In genomic region chr1:51605961-51606723, GRCh38 we compare ENCODE assay signal across 25 cellular contexts. TPM values are rescaled to one million over a fixed set of nuclear protein-coding genes. Genes with fewer than 3 reads are reported as not detected.
A peak's percentile ranks its signal among the peaks of the same experiment; 100 is the strongest.
DNase-seq lines count a peak whose midpoint lies in the region; ATAC-seq, FAIRE-seq and TF ChIP-seq lines count a peak whose summit lies in the region.
"Had no signal": no experiment of that assay in that cellular context is flagged by ENCODE, and none has a peak within 500 bp of the region (broad histone marks: within the 10 kb centered on the region; RNA-seq: fewer than 3 reads in every experiment).

No MANE protein-coding gene starts in this region.

- POLR2A ChIA-PET in A549 (lab: Yijun Ruan, JAX) (no interaction called here), HepG2 (lab: Yijun Ruan, JAX) (interaction anchor here (0.7 kb wide), 1 partner anchor 11 kb away, joined by 3 read pairs; no protein-coding TSS in a partner anchor)

- H3K27ac ChIP-seq in A549 (peak overlapping the region in 1 of 2 experiments; percentile 8; a peak in 1 of 6 replicates), HepG2 (ENCODE audit: extremely low read length, insufficient read depth, low read length) (no peak overlapping the region)
- H3K27ac ChIP-seq: BLaER1, coronary artery, GM23248, vagina had no signal

- H3K9me3 ChIP-seq in A549: no peaks in the 10 kb centered on the region
- H3K9me3 ChIP-seq in Loucy (ENCODE audit: insufficient read depth, low read depth, low read length): no peaks in the 10 kb centered on the region
- no peaks in the 10 kb centered on the region for H3K9me3 ChIP-seq in HepG2 (ENCODE audit: low read length)
- H3K9me3 ChIP-seq: BLaER1, breast epithelium, heart left ventricle, vagina had no signal

- intact Hi-C loops in HepG2 (cut with micrococcal nuclease; ENCODE audit: unreplicated experiment): no loop called here

- H3K9me2 ChIP-seq in Loucy (replicated peaks; ENCODE audit: low read depth, low read length): no peaks in the 10 kb centered on the region

- no peak overlapping the region for H3K27ac Mint-ChIP-seq in stimulated activated effector memory CD8-positive, alpha-beta T cell treated with anti-CD3 and anti-CD28 coated beads, Interleukin-12 subunit alpha, Interleukin-12 subunit beta, amount 100 ng/mL, for 72 hours
- H3K27ac Mint-ChIP-seq: T-helper 2 cell treated with Interferon-gamma antibody and Interleukin-4, amounts not matched to agents 5 μg/mL and 100 μg/mL, for 36 hours; WTC11 had no signal

- H3K36me3 Mint-ChIP-seq in stimulated activated effector memory CD8-positive, alpha-beta T cell treated with anti-CD3 and anti-CD28 coated beads, Interleukin-12 subunit alpha, Interleukin-12 subunit beta, amount 100 ng/mL, for 72 hours: no peaks in the 10 kb centered on the region
- H3K36me3 Mint-ChIP-seq: WTC11 had no signal

- TF ChIP-seq CTCF in A549 (IDR thresholded peaks at IDR 0.05) (no peak), Loucy (conservative IDR thresholded peaks at IDR 0.05; ENCODE audit: low read length) (no peak), HepG2 (CRISPR knock-in tag; IDR thresholded peaks at IDR 0.05) (no peak)

- BruUV-seq in HepG2 (replicated peaks; lab: Mats Ljungman, UMichigan): no TSS peak

- H3K4me1 ChIP-seq in A549: peaks cover 12% of the 10 kb centered on the region; the same call in 2 of the 3 replicates
- H3K4me1 ChIP-seq in Loucy (ENCODE audit: insufficient read depth, low read length, poor library complexity, severe bottlenecking): no peaks in the 10 kb centered on the region
- H3K4me1 ChIP-seq in HepG2 (ENCODE audit: insufficient read depth, low read length): peaks cover 31% of the 10 kb centered on the region
- H3K4me1 ChIP-seq: BLaER1, vagina had no signal

- TF ChIP-seq POLR2A in A549 (IDR thresholded peaks at IDR 0.05; ENCODE audit: low read length) (no peak), HepG2 (IDR thresholded peaks at IDR 0.05; ENCODE audit: insufficient read depth in 1 of 2, low read depth in 2 of 2, low read length in 2 of 2) (no peak)

- H3K4me2 ChIP-seq in A549 (peak overlapping the region; percentile 24; the same call in 1 of the 3 replicates), Loucy (ENCODE audit: low read depth, low read length, poor library complexity, severe bottlenecking) (no peak overlapping the region), HepG2 (ENCODE audit: low read depth, low read length) (peak overlapping the region; percentile 58)
- H3K4me2 ChIP-seq: BLaER1 had no signal

- TF ChIP-seq RAD21 in A549 (conservative IDR thresholded peaks at IDR 0.05 in 1 of 2, IDR thresholded peaks at IDR 0.05 in 1 of 2) (no peak), HepG2 (CRISPR knock-in tag; IDR thresholded peaks at IDR 0.05) (no peak)

- H3F3A ChIP-seq in Loucy (ENCODE audit: low read depth): no peaks in the 10 kb centered on the region

- no peak overlapping the region for H3K4me3 ChIP-seq in A549
- H3K4me3 ChIP-seq in Loucy (ENCODE audit: low read length, poor library complexity, severe bottlenecking): no peak overlapping the region
- H3K4me3 ChIP-seq in HepG2 (replicated peaks in 1 of 3; ENCODE audit: insufficient read depth in 1 of 3, low read depth in 2 of 3, low read length in 3 of 3): peak overlapping the region in 1 of 3 experiments; percentile 15; a peak in 1 of 6 replicates
- H3K4me3 ChIP-seq: BLaER1, breast epithelium, coronary artery, GM23248, heart left ventricle, vagina had no signal

- ATAC-seq in A549 (peak; percentile 30 to 55; a peak in 5 of 6 replicates), HepG2 (peak; percentile 60), GM18873 (IDR thresholded peaks at IDR 0.05; ENCODE audit: low FRiP score, unreplicated experiment) (no peak), HG02938 (IDR thresholded peaks at IDR 0.05; ENCODE audit: unreplicated experiment) (no peak), GM21381 (IDR thresholded peaks at IDR 0.05; ENCODE audit: unreplicated experiment) (no peak)
- ATAC-seq in stimulated activated effector memory CD8-positive, alpha-beta T cell treated with anti-CD3 and anti-CD28 coated beads, Interleukin-12 subunit alpha, Interleukin-12 subunit beta, amount 100 ng/mL, for 72 hours: no peak
- ATAC-seq: WTC11 had no signal

- no peaks in the 10 kb centered on the region for H4K20me1 ChIP-seq in Loucy (ENCODE audit: insufficient read depth, low read length, poor library complexity, severe bottlenecking)
- no peaks in the 10 kb centered on the region for H4K20me1 ChIP-seq in HepG2 (ENCODE audit: insufficient read depth, low read length)
- H4K20me1 ChIP-seq: BLaER1 had no signal

- in situ Hi-C loops in HepG2 (cut with HindIII; ENCODE audit: extremely low pct_ligation_motif_present, low pct_unique_long_range_greater_than_20kb): no loop called here

- FAIRE-seq in A549 (lab: Jason Lieb, UNC): no peak
- FAIRE-seq in HepG2 (lab: Jason Lieb, UNC): no peak
- FAIRE-seq: A204.1, D721Med, endometrium had no signal

- H3K27me3 ChIP-seq in Loucy (ENCODE audit: insufficient read depth, low read length, poor library complexity, severe bottlenecking): no peaks in the 10 kb centered on the region
- H3K27me3 ChIP-seq in HepG2 (ENCODE audit: control insufficient read depth in 1 of 2, insufficient read depth in 2 of 2, low read length in 2 of 2): peaks cover 1 to 3% of the 10 kb centered on the region in 2 experiments; a peak in 3 of 5 replicates
- H3K27me3 ChIP-seq: BLaER1, breast epithelium, heart left ventricle, vagina had no signal

- WGBS in A549 (ENCODE audit: missing lambda C conversion rate): 54% methylated on average over 5 of the region's 5 CpGs
- 65% methylated on average over 3 of the region's 5 CpGs for WGBS in HepG2 (ENCODE audit: low lambda C conversion rate)

- CTCF ChIA-PET in A549 (lab: Yijun Ruan, JAX): no interaction called here
- CTCF ChIA-PET in HepG2 (lab: Yijun Ruan, JAX; ENCODE audit: low intra/inter-chr PET ratio, low total read pairs): no interaction called here

- no peaks in the 10 kb centered on the region for H3K9me3 Mint-ChIP-seq in stimulated activated effector memory CD8-positive, alpha-beta T cell treated with anti-CD3 and anti-CD28 coated beads, Interleukin-12 subunit alpha, Interleukin-12 subunit beta, amount 100 ng/mL, for 72 hours
- H3K9me3 Mint-ChIP-seq: T-helper 2 cell treated with Interferon-gamma antibody and Interleukin-4, amounts not matched to agents 5 μg/mL and 100 μg/mL, for 36 hours; WTC11 had no signal

- no peaks in the 10 kb centered on the region for H3K4me1 Mint-ChIP-seq in stimulated activated effector memory CD8-positive, alpha-beta T cell treated with anti-CD3 and anti-CD28 coated beads, Interleukin-12 subunit alpha, Interleukin-12 subunit beta, amount 100 ng/mL, for 72 hours

- H3K36me3 ChIP-seq in Loucy (ENCODE audit: insufficient read depth, low read length) (no peaks in the 10 kb centered on the region), HepG2 (replicated peaks in 1 of 2; ENCODE audit: control insufficient read depth in 1 of 2, insufficient read depth in 2 of 2, low read length in 2 of 2) (no peaks in the 10 kb centered on the region)
- H3K36me3 ChIP-seq: BLaER1, breast epithelium, heart left ventricle, vagina had no signal

- DNase-seq in A549 (ENCODE audit: low read depth in 1 of 2, low spot score in 1 of 2): peak in 1 of 2 experiments; percentile 16
- DNase-seq in SIG-M5 treated with dmso at 0.1 percent for 504 hours (lab: John Stamatoyannopoulos, UW; ENCODE audit: unreplicated experiment): peak; percentile 73
- DNase-seq in HepG2 (ENCODE audit: low spot score): no peak
- no peak for DNase-seq in stimulated activated effector memory CD8-positive, alpha-beta T cell treated with anti-CD3 and anti-CD28 coated beads, Interleukin-12 subunit alpha, Interleukin-12 subunit beta, amount 100 ng/mL, for 72 hours (ENCODE audit: low spot score in 2 of 2)
- DNase-seq: activated CD4-positive, alpha-beta T cell treated with anti-CD3 and anti-CD28 coated beads, Interleukin-2, amount 50 U/mL, for 4 hours; activated effector memory CD4-positive, alpha-beta T cell treated with Interleukin-2 at 50 U/mL for 16 hours; GM23248; heart left ventricle; NCI-H1436; NCI-H510A treated with DMSO at 0.1 percent for 48 hours; nucleus accumbens; SHP77 treated with DMSO at 0.1 percent for 48 hours had no signal

- no peak overlapping the region for H3K4me3 Mint-ChIP-seq in stimulated activated effector memory CD8-positive, alpha-beta T cell treated with anti-CD3 and anti-CD28 coated beads, Interleukin-12 subunit alpha, Interleukin-12 subunit beta, amount 100 ng/mL, for 72 hours
- H3K4me3 Mint-ChIP-seq: T-helper 2 cell treated with Interferon-gamma antibody and Interleukin-4, amounts not matched to agents 5 μg/mL and 100 μg/mL, for 36 hours; WTC11 had no signal

- TF ChIP-seq EP300 in A549 (IDR thresholded peaks at IDR 0.05): no peak
- no peak for TF ChIP-seq EP300 in HepG2 (IDR thresholded peaks at IDR 0.05; ENCODE audit: low read depth in 2 of 2, low read length in 2 of 2)
- TF ChIP-seq EP300 in HepG2 (CRISPR knock-in tag; IDR thresholded peaks at IDR 0.05; ENCODE audit: borderline replicate concordance): no peak

- H3K79me2 ChIP-seq in Loucy (ENCODE audit: insufficient read depth, low read length) (no peaks in the 10 kb centered on the region), HepG2 (ENCODE audit: insufficient read depth, low read length) (no peaks in the 10 kb centered on the region)

- H2AFZ ChIP-seq in Loucy (ENCODE audit: low read length): peak overlapping the region; percentile 72
- no peak overlapping the region for H2AFZ ChIP-seq in HepG2 (ENCODE audit: low read length)
- H2AFZ ChIP-seq: GM23248 had no signal

- no peak overlapping the region for H3K9ac ChIP-seq in Loucy (ENCODE audit: low read depth, low read length, poor library complexity, severe bottlenecking)
- no peak overlapping the region for H3K9ac ChIP-seq in HepG2 (ENCODE audit: insufficient read depth, low read depth, low read length)
- H3K9ac ChIP-seq: BLaER1, GM23248 had no signal

RNA-seq across cellular contexts. Expression of gene OSBPL9, which starts 10.8 kb away (rescaled TPM):
- polyA plus RNA-seq in A549 (2011; rRNA removed): 93.7 and 108 TPM in 2 replicates
- polyA plus RNA-seq in A549 (2012; cell fraction: cytosol; rRNA removed): 21.0 and 30.1 TPM in 2 replicates
- polyA plus RNA-seq in A549 (2012; cell fraction: nucleus; rRNA removed): 12.7 and 18.9 TPM in 2 replicates
- 45.1 to 52.9 TPM (median 52.6 TPM) in 3 replicates for polyA plus RNA-seq in A549 (2017; fragmentation: RNase III; extraction: RNeasy Plus Mini Kit Qiagen cat#74134 plus additional on column Dnase treatment)
- polyA minus RNA-seq in A549 (2011; rRNA and poly(A)+ RNA removed): 139 and 185 TPM in 2 replicates
- 142 and 198 TPM in 2 replicates for total RNA-seq in HepG2 (2016; rRNA removed; fragmentation: Illumina TruSeq; extraction: Trizol)
- total RNA-seq in HepG2 (2016; cell fraction: cytosol; rRNA removed; fragmentation: Illumina TruSeq; extraction: Trizol; ENCODE audit: low read depth): 83.0 and 90.3 TPM in 2 replicates
- total RNA-seq in HepG2 (2016; cell fraction: insoluble cytoplasmic fraction; rRNA removed; fragmentation: Illumina TruSeq; extraction: Trizol): 140 and 189 TPM in 2 replicates
- total RNA-seq in HepG2 (2016; cell fraction: membrane; rRNA removed; fragmentation: Illumina TruSeq; extraction: Trizol): 195 and 199 TPM in 2 replicates
- 96.3 and 107 TPM in 2 replicates for total RNA-seq in HepG2 (2016; cell fraction: nucleus; rRNA removed; fragmentation: Illumina TruSeq; extraction: Trizol)
- 83.6 and 90.3 TPM in 2 replicates for polyA plus RNA-seq in HepG2 (2011; rRNA removed)
- 52.4 and 69.4 TPM in 2 replicates for polyA plus RNA-seq in HepG2 (2011; cell fraction: cytosol; rRNA removed)
- 49.8 and 58.7 TPM in 2 replicates for polyA plus RNA-seq in HepG2 (2011; cell fraction: nucleus; rRNA removed)
- 57.7 and 63.5 TPM in 2 replicates for polyA plus RNA-seq in HepG2 (2012)
- 46.8 and 71.1 TPM in 2 replicates for polyA plus RNA-seq in HepG2 (2016; cell fraction: cytosol; fragmentation: Illumina TruSeq; extraction: Trizol; ENCODE audit: low read depth)
- 168 and 174 TPM in 2 replicates for polyA plus RNA-seq in HepG2 (2016; cell fraction: insoluble cytoplasmic fraction; fragmentation: Illumina TruSeq; extraction: Trizol; ENCODE audit: low read depth)
- 130 and 144 TPM in 2 replicates for polyA plus RNA-seq in HepG2 (2016; cell fraction: membrane; fragmentation: Illumina TruSeq; extraction: Trizol; ENCODE audit: low read depth)
- 90.8 and 95.0 TPM in 2 replicates for polyA plus RNA-seq in HepG2 (2016; cell fraction: nucleus; fragmentation: Illumina TruSeq; extraction: Trizol; ENCODE audit: insufficient read depth, low read depth)
- 188 and 207 TPM in 2 replicates for polyA minus RNA-seq in HepG2 (2011; rRNA and poly(A)+ RNA removed; ENCODE audit: low replicate concordance)
- 68.2 and 76.9 TPM in 2 replicates for polyA minus RNA-seq in HepG2 (2011; cell fraction: cytosol; rRNA and poly(A)+ RNA removed)
- 202 and 205 TPM in 2 replicates for polyA minus RNA-seq in HepG2 (2011; cell fraction: nucleus; rRNA and poly(A)+ RNA removed)

Comparison
In these comparisons a context has a peak if more than half of its experiments do, and no peak if none do; other contexts are left out.
1. ATAC-seq: peak in A549 (2 of 2) and HepG2 (single experiment); none in stimulated activated effector memory CD8-positive, alpha-beta T cell treated with anti-CD3 and anti-CD28 coated beads, Interleukin-12 subunit alpha, Interleukin-12 subunit beta, amount 100 ng/mL, for 72 hours (single experiment), GM18873 (single experiment), HG02938 (single experiment) and GM21381 (single experiment).